2 cellular contexts compared by ENCODE assay signal in the genomic region with DNA sequence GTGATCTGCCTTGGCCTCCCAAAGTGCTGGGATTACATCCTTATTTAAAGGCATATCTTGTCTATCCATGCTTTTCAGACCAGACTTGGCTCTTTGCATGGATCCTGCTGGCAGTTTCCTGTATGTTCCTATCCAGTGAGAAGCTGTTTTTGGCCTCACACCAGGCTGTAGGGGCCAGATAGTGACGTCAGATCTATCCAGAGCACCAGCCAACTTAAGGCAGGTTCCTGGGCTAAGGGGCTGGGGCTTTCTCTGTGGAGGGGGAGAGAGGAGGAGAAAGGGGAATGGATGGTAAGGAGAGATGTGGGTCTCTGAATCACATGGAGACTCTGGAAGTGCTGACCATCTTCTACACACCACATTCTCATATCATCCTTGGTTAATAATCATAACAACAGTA.
TF ChIP-seq lines count a peak whose summit lies in the region.

No MANE protein-coding gene starts in this region.

TF ChIP-seq in SK-N-SH, 30 proteins besides CTCF, POLR2A, EP300 and RAD21 (continued from another document):
- TF ChIP-seq, protein P1, sequence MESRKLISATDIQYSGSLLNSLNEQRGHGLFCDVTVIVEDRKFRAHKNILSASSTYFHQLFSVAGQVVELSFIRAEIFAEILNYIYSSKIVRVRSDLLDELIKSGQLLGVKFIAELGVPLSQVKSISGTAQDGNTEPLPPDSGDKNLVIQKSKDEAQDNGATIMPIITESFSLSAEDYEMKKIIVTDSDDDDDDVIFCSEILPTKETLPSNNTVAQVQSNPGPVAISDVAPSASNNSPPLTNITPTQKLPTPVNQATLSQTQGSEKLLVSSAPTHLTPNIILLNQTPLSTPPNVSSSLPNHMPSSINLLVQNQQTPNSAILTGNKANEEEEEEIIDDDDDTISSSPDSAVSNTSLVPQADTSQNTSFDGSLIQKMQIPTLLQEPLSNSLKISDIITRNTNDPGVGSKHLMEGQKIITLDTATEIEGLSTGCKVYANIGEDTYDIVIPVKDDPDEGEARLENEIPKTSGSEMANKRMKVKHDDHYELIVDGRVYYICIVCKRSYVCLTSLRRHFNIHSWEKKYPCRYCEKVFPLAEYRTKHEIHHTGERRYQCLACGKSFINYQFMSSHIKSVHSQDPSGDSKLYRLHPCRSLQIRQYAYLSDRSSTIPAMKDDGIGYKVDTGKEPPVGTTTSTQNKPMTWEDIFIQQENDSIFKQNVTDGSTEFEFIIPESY (IDR thresholded peaks at IDR 0.05; ENCODE audit: borderline replicate concordance, low read depth) = no peak

TF ChIP-seq in SK-N-SH treated with all-trans-retinoic acid at 6 μM for 48 hours, 23 proteins besides CTCF, POLR2A, EP300 and RAD21 (continued from another document):
- TF ChIP-seq OSR1 (CRISPR knock-in tag; IDR thresholded peaks at IDR 0.05) = no peak
- TF ChIP-seq, protein P2, sequence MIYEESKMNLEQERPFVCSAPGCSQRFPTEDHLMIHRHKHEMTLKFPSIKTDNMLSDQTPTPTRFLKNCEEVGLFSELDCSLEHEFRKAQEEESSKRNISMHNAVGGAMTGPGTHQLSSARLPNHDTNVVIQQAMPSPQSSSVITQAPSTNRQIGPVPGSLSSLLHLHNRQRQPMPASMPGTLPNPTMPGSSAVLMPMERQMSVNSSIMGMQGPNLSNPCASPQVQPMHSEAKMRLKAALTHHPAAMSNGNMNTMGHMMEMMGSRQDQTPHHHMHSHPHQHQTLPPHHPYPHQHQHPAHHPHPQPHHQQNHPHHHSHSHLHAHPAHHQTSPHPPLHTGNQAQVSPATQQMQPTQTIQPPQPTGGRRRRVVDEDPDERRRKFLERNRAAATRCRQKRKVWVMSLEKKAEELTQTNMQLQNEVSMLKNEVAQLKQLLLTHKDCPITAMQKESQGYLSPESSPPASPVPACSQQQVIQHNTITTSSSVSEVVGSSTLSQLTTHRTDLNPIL (CRISPR knock-in tag; IDR thresholded peaks at IDR 0.05; ENCODE audit: low read depth) = no peak
- no peak for TF ChIP-seq ZNF565 (CRISPR knock-in tag; conservative IDR thresholded peaks at IDR 0.05; ENCODE audit: low read depth)
- TF ChIP-seq ESRRG (CRISPR knock-in tag; IDR thresholded peaks at IDR 0.05) = no peak
- TF ChIP-seq, protein P3, sequence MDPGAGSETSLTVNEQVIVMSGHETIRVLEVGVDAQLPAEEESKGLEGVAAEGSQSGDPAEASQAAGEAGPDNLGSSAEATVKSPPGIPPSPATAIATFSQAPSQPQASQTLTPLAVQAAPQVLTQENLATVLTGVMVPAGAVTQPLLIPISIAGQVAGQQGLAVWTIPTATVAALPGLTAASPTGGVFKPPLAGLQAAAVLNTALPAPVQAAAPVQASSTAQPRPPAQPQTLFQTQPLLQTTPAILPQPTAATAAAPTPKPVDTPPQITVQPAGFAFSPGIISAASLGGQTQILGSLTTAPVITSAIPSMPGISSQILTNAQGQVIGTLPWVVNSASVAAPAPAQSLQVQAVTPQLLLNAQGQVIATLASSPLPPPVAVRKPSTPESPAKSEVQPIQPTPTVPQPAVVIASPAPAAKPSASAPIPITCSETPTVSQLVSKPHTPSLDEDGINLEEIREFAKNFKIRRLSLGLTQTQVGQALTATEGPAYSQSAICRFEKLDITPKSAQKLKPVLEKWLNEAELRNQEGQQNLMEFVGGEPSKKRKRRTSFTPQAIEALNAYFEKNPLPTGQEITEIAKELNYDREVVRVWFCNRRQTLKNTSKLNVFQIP (CRISPR knock-in tag; IDR thresholded peaks at IDR 0.05; ENCODE audit: borderline replicate concordance, low read depth) = no peak
- TF ChIP-seq GLIS3 (CRISPR knock-in tag; IDR thresholded peaks at IDR 0.05) = no peak
- no peak for TF ChIP-seq RARB (CRISPR knock-in tag; IDR thresholded peaks at IDR 0.05)
- TF ChIP-seq ZNF70 (CRISPR knock-in tag; IDR thresholded peaks at IDR 0.05) = no peak
- TF ChIP-seq CSDC2 (CRISPR knock-in tag; IDR thresholded peaks at IDR 0.05) = no peak
- TF ChIP-seq ZFP30 (CRISPR knock-in tag; IDR thresholded peaks at IDR 0.05) = no peak
